ENCODE assay signal across 17 cellular contexts in genomic region chr15:56587686-56588085, GRCh38.
"Had no signal": no experiment of that assay in that cellular context is flagged by ENCODE, and none has a peak within 500 bp of the region (broad histone marks: within the 10 kb centered on the region; RNA-seq: fewer than 3 reads in every experiment).

No MANE protein-coding gene starts in this region.

- H3K27me3 Mint-ChIP-seq: activated B cell treated with CpG ODN at 0.5 μM for 24 hours, brain, progenitor cell of endocrine pancreas had no signal

- ATAC-seq: foreskin keratinocyte; left lung; natural killer cell treated with Interleukin-12 subunit alpha and Interleukin-12 subunit beta and Interleukin-15 and Interleukin-18, amount 100 ng/mL, for 72 hours; sciatic nerve had no signal

- H3K27ac ChIP-seq: foreskin keratinocyte, left lung had no signal

- DNase-seq: activated B cell treated with CpG ODN at 0.5 μM for 24 hours; activated CD4-positive, alpha-beta T cell treated with anti-CD3 and anti-CD28 coated beads, Interleukin-2, amount 10 ng/mL, durations not matched to agents 7 days and 5 days; activated T-cell treated with anti-CD3 and anti-CD28 coated beads, Interleukin-2, amount 50 U/mL, for 1 hour; amniotic stem cell; cerebellar nuclear complex; dermis blood vessel endothelial cell; foreskin keratinocyte; head of caudate nucleus; islet precursor cell; left lung; occipital lobe; stimulated activated naive CD4-positive, alpha-beta T cell treated with Interleukin-2 at 50 U/mL for 16 hours had no signal

- H3K27me3 ChIP-seq: foreskin keratinocyte, left lung had no signal

- H3K4me3 Mint-ChIP-seq: activated B cell treated with CpG ODN at 0.5 μM for 24 hours; activated CD4-positive, alpha-beta T cell treated with anti-CD3 and anti-CD28 coated beads, Interleukin-2, amount 10 ng/mL, durations not matched to agents 7 days and 5 days; activated naive CD4-positive, alpha-beta T cell treated with anti-CD3 and anti-CD28 coated beads, Interleukin-2, amount 50 U/mL, for 24 hours; brain; natural killer cell treated with Interleukin-12 subunit alpha and Interleukin-12 subunit beta and Interleukin-15 and Interleukin-18, amount 100 ng/mL, for 72 hours had no signal

- H3K4me1 Mint-ChIP-seq: activated B cell treated with CpG ODN at 0.5 μM for 24 hours; activated CD4-positive, alpha-beta T cell treated with anti-CD3 and anti-CD28 coated beads, Interleukin-2, amount 10 ng/mL, durations not matched to agents 7 days and 5 days; activated naive CD4-positive, alpha-beta T cell treated with anti-CD3 and anti-CD28 coated beads, Interleukin-2, amount 50 U/mL, for 24 hours; brain had no signal

- H3K36me3 ChIP-seq: left lung had no signal

- H3K4me3 ChIP-seq: left lung had no signal

- H3K27ac Mint-ChIP-seq: activated B cell treated with CpG ODN at 0.5 μM for 24 hours; activated CD4-positive, alpha-beta T cell treated with anti-CD3 and anti-CD28 coated beads, Interleukin-2, amount 10 ng/mL, durations not matched to agents 7 days and 5 days; activated naive CD4-positive, alpha-beta T cell treated with anti-CD3 and anti-CD28 coated beads, Interleukin-2, amount 50 U/mL, for 24 hours; brain; natural killer cell treated with Interleukin-12 subunit alpha and Interleukin-12 subunit beta and Interleukin-15 and Interleukin-18, amount 100 ng/mL, for 72 hours; progenitor cell of endocrine pancreas had no signal
